In genomic region chr17:17738901-17739300, GRCh38 we compare ENCODE assay signal across 10 cellular contexts. TPM values are rescaled to one million over a fixed set of nuclear protein-coding genes. Genes with fewer than 3 reads are reported as not detected.
DNase-seq lines count a peak whose midpoint lies in the region; ATAC-seq and TF ChIP-seq lines count a peak whose summit lies in the region.
"Had no signal": no experiment of that assay in that cellular context is flagged by ENCODE, and none has a peak within 500 bp of the region (broad histone marks: within the 10 kb centered on the region; RNA-seq: fewer than 3 reads in every experiment).

No MANE protein-coding gene starts in this region.

- peaks cover 10% of the 10 kb centered on the region for H3K36me3 ChIP-seq in mesodermal cell (ENCODE audit: control insufficient read depth, insufficient read depth, low read length)
- no peaks in the 10 kb centered on the region for H3K36me3 ChIP-seq in thymus (ENCODE audit: control insufficient read depth, insufficient read depth)

- peak overlapping the region in 33 of 59 donors; percentile 2 to 73 (median 55) for H3K4me3 ChIP-seq in dorsolateral prefrontal cortex
- H3K4me3 ChIP-seq in mesodermal cell (ENCODE audit: extremely low read depth, insufficient read depth, low read length, poor library complexity, severe bottlenecking) = no peak overlapping the region
- H3K4me3 ChIP-seq in thymus (ENCODE audit: low read length) = no peak overlapping the region

- no peak for ATAC-seq in HG02759 (IDR thresholded peaks at IDR 0.05; ENCODE audit: unreplicated experiment)

- 74 to 85% methylated on average over 5 to 8 of the region's 8 CpGs for WGBS in mesodermal cell (ENCODE audit: insufficient coverage in 2 of 2), 2 experiments
- WGBS in thymus = 76% methylated on average over 8 of the region's 8 CpGs

- intact Hi-C loops in dorsolateral prefrontal cortex (cut with DNase I) = loop anchor here in 1 of 2 donors (5.0 kb wide), 1 partner anchor 42 kb away; no protein-coding TSS in a partner anchor

- DNase-seq in NCI-H2171 treated with DMSO at 0.1 percent for 48 hours (lab: John Stamatoyannopoulos, UW) = peak; percentile 33
- no peak for DNase-seq in NCI-H2171 (lab: John Stamatoyannopoulos, UW)
- DNase-seq in dorsolateral prefrontal cortex = peak in 5 of 10 donors; percentile 70 to 84 (median 73)
- no peak for DNase-seq in MV-4-11 (lab: John Stamatoyannopoulos, UW)
- DNase-seq in AG20443 (ENCODE audit: low spot score) = no peak
- DNase-seq: NCI-H510A had no signal

- peaks cover 45% of the 10 kb centered on the region for H3K4me1 ChIP-seq in mesodermal cell (ENCODE audit: control insufficient read depth, insufficient read depth, low read length, poor library complexity, severe bottlenecking)
- peaks cover 28% of the 10 kb centered on the region for H3K4me1 ChIP-seq in thymus (ENCODE audit: control insufficient read depth, insufficient read depth, low read length)

- peak overlapping the region; percentile 85 to 100 (median 98) for H3K27ac ChIP-seq in dorsolateral prefrontal cortex
- peak overlapping the region; percentile 41 for H3K27ac ChIP-seq in mesodermal cell (ENCODE audit: low read depth, low read length, severe bottlenecking)
- peak overlapping the region; percentile 85 for H3K27ac ChIP-seq in thymus (ENCODE audit: low read depth)
- H3K27ac ChIP-seq: VCaP had no signal

- no peak for TF ChIP-seq CTCF in dorsolateral prefrontal cortex (IDR thresholded peaks at IDR 0.05 in 54 of 56, conservative IDR thresholded peaks at IDR 0.05 in 2 of 56; ENCODE audit: low read depth in 1 of 56, partially characterized antibody in 56 of 56)

- H3K27me3 ChIP-seq in dorsolateral prefrontal cortex (no peaks in the 10 kb centered on the region), thymus (ENCODE audit: control insufficient read depth, insufficient read depth) (no peaks in the 10 kb centered on the region)

- H3K9me3 ChIP-seq in mesodermal cell (ENCODE audit: control insufficient read depth, low read length) (no peaks in the 10 kb centered on the region), thymus (ENCODE audit: control insufficient read depth) (no peaks in the 10 kb centered on the region)

RNA-seq across cellular contexts. Expression of gene RAI1, which starts 57.6 kb away (rescaled TPM):
- 10 to 100 TPM; 36.4 to 86.1 (median 56.3) TPM for total RNA-seq in dorsolateral prefrontal cortex
- 27.6 TPM for polyA plus RNA-seq in mesodermal cell (2013, experiment 1 of 2)
- polyA plus RNA-seq in mesodermal cell (2013, experiment 2 of 2) = 22.1 TPM
- polyA plus RNA-seq in thymus = 10.9 TPM

Comparison
In these comparisons a context has a peak if more than half of its experiments do, and no peak if none do; other contexts are left out.
1. H3K27ac ChIP-seq: peak in every context shown above with its lines; median percentile 98 in dorsolateral prefrontal cortex; 85 in thymus; 41 in mesodermal cell.
2. H3K4me3 ChIP-seq: peak in dorsolateral prefrontal cortex (33 of 59); none in mesodermal cell (single experiment) and thymus (single experiment).